In the genomic region with DNA sequence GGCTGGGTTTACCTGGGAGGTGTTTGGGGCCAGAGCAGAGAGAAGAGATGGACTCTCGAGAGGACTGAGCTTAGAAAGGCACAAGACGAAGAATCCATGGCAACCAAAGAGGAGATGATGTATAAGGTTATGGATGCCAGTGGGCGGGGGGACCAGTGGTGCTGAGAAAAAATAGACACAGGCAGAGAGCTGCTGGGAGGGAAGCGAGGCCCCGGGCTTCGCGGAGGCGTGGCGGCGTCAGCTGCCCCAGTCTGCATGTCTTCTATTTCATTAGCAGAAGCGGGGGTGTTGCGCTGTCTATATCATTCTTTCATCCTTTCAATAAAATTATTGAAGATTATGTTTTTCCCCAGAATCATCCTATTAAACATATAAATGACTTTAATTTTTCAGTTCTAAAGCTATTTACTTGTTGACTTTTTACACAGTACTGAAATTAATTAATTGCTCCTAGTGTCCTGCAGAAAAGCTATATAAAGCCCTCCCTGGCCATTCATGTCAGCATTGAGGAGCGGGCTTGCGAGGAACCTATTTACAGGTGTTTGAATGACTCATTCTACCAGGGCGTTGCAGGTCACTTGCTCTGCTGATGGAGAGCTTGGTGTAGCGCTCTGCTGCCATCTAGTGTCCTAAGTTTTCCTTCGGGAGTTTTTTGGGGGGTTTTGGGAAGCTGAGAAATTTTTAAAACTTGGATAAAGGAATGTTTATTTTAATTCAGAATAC, we compare ENCODE assay signal across 8 cellular contexts. TPM values are rescaled to one million over a fixed set of nuclear protein-coding genes. Genes with fewer than 3 reads are reported as not detected.
DNase-seq lines count a peak whose midpoint lies in the region; ATAC-seq and TF ChIP-seq lines count a peak whose summit lies in the region.

No MANE protein-coding gene starts in this region.

- peak; percentile 77 for DNase-seq in ACHN
- DNase-seq in HPDE6-E6E7 (ENCODE audit: extremely low spot score) = peak; percentile 88
- DNase-seq in OCI-M1 (lab: John Stamatoyannopoulos, UW) = peak; percentile 85
- DNase-seq in activated T-helper 1 cell treated with anti-CD3 and anti-CD28 coated beads, Interleukin-12 subunit alpha, Interleukin-12 subunit beta, Interleukin-2, Interleukin-4 antibody, amounts not matched to agents 30 ng/mL and 10 ng/mL and 1 ng/mL, durations not matched to agents 14 hours and 24 hours and 36 hours (ENCODE audit: low spot score) = peak; percentile 49
- DNase-seq in fibroblast of pulmonary artery (ENCODE audit: low read depth) = peak; percentile 68
- DNase-seq in occipital lobe (lab: John Stamatoyannopoulos, UW) = peak; percentile 34
- DNase-seq in transverse colon = peak; percentile 76

- H3K36me3 Mint-ChIP-seq in activated T-helper 1 cell treated with anti-CD3 and anti-CD28 coated beads, Interleukin-12 subunit alpha, Interleukin-12 subunit beta, Interleukin-2, Interleukin-4 antibody, amounts not matched to agents 30 ng/mL and 10 ng/mL and 1 ng/mL, durations not matched to agents 14 hours and 24 hours and 36 hours (ENCODE audit: low read depth) = no peaks in the 10 kb centered on the region

- no peaks in the 10 kb centered on the region for H3K9me3 ChIP-seq in transverse colon

- no peak for TF ChIP-seq POLR2A in transverse colon (IDR thresholded peaks at IDR 0.05)

- no peaks in the 10 kb centered on the region for H3K27me3 ChIP-seq in transverse colon

- TF ChIP-seq CTCF in fibroblast of pulmonary artery (IDR thresholded peaks at IDR 0.05; ENCODE audit: low read length, missing control alignments) (peak; percentile 74), transverse colon (IDR thresholded peaks at IDR 0.05) (peak; percentile 82 to 88 (median 87))

- H3K27ac Mint-ChIP-seq in activated T-helper 1 cell treated with anti-CD3 and anti-CD28 coated beads, Interleukin-12 subunit alpha, Interleukin-12 subunit beta, Interleukin-2, Interleukin-4 antibody, amounts not matched to agents 30 ng/mL and 10 ng/mL and 1 ng/mL, durations not matched to agents 14 hours and 24 hours and 36 hours = no peak overlapping the region

- no peaks in the 10 kb centered on the region for H3K4me1 Mint-ChIP-seq in activated T-helper 1 cell treated with anti-CD3 and anti-CD28 coated beads, Interleukin-12 subunit alpha, Interleukin-12 subunit beta, Interleukin-2, Interleukin-4 antibody, amounts not matched to agents 30 ng/mL and 10 ng/mL and 1 ng/mL, durations not matched to agents 14 hours and 24 hours and 36 hours (ENCODE audit: low read depth)

- intact Hi-C loops in activated T-helper 1 cell treated with anti-CD3 and anti-CD28 coated beads, Interleukin-12 subunit alpha, Interleukin-12 subunit beta, Interleukin-2, Interleukin-4 antibody, amounts not matched to agents 30 ng/mL and 10 ng/mL and 1 ng/mL, durations not matched to agents 14 hours and 24 hours and 36 hours (cut with micrococcal nuclease) = loop anchor here (1.0 to 10.0 kb wide), 5 partner anchors 36 to 294 kb away; partner anchors contain the start of genes ASNS and LMTK2
- intact Hi-C loops in transverse colon (cut with DNase I; ENCODE audit: low total_unique reads) = loop anchor here (5.0 kb wide), 2 partner anchors 61 to 146 kb away; partner anchors contain the start of gene LMTK2

- peak; percentile 74 for ATAC-seq in GM18499 (IDR thresholded peaks at IDR 0.05; ENCODE audit: insufficient read depth, unreplicated experiment)

- TF ChIP-seq EP300 in transverse colon (IDR thresholded peaks at IDR 0.05; ENCODE audit: low read depth) = no peak

- peaks cover 0 to 5% (median 0%) of the 10 kb centered on the region in 4 donors for H3K36me3 ChIP-seq in transverse colon

- in situ Hi-C loops in ACHN (cut with HindIII; ENCODE audit: low pct_ligation_motif_present, low pct_unique_long_range_greater_than_20kb, low sequenced_read_pairs) (loop anchor here (10.0 kb wide), 1 partner anchor 134 kb away; no protein-coding TSS in a partner anchor), transverse colon (cut with MboI; ENCODE audit: low pct_ligation_motif_present in 1 of 4, low pct_unique_long_range_greater_than_20kb in 1 of 4, low sequenced_read_pairs in 3 of 4) (loop anchor here in 2 of 4 donors (10.0 to 25.0 kb wide), 2 partner anchors 144 to 156 kb away; no protein-coding TSS in a partner anchor)

- 65 to 74% methylated on average over 13 to 17 of the region's 17 CpGs for WGBS in transverse colon (ENCODE audit: low coverage in 1 of 2), 2 donors

- no peaks in the 10 kb centered on the region for H3K9me3 Mint-ChIP-seq in activated T-helper 1 cell treated with anti-CD3 and anti-CD28 coated beads, Interleukin-12 subunit alpha, Interleukin-12 subunit beta, Interleukin-2, Interleukin-4 antibody, amounts not matched to agents 30 ng/mL and 10 ng/mL and 1 ng/mL, durations not matched to agents 14 hours and 24 hours and 36 hours

- H3K4me3 ChIP-seq in fibroblast of pulmonary artery (replicated peaks; ENCODE audit: low read depth, low read length) = no peak overlapping the region
- H3K4me3 ChIP-seq in transverse colon = no peak overlapping the region

- H3K4me3 Mint-ChIP-seq in activated T-helper 1 cell treated with anti-CD3 and anti-CD28 coated beads, Interleukin-12 subunit alpha, Interleukin-12 subunit beta, Interleukin-2, Interleukin-4 antibody, amounts not matched to agents 30 ng/mL and 10 ng/mL and 1 ng/mL, durations not matched to agents 14 hours and 24 hours and 36 hours = no peak overlapping the region

- peaks cover 0 to 31% (median 11%) of the 10 kb centered on the region in 4 donors for H3K4me1 ChIP-seq in transverse colon

- no peaks in the 10 kb centered on the region for H3K27me3 Mint-ChIP-seq in activated T-helper 1 cell treated with anti-CD3 and anti-CD28 coated beads, Interleukin-12 subunit alpha, Interleukin-12 subunit beta, Interleukin-2, Interleukin-4 antibody, amounts not matched to agents 30 ng/mL and 10 ng/mL and 1 ng/mL, durations not matched to agents 14 hours and 24 hours and 36 hours (ENCODE audit: insufficient read depth)

- H3K27ac ChIP-seq in transverse colon = no peak overlapping the region

RNA-seq across cellular contexts. Expression of gene BHLHA15, which starts 42.9 kb away (rescaled TPM):
- 0.57 and 0.73 TPM in 2 replicates for total RNA-seq in activated T-helper 1 cell treated with anti-CD3 and anti-CD28 coated beads, Interleukin-12 subunit alpha, Interleukin-12 subunit beta, Interleukin-2, Interleukin-4 antibody, amounts not matched to agents 30 ng/mL and 10 ng/mL and 1 ng/mL, durations not matched to agents 14 hours and 24 hours and 36 hours
- total RNA-seq in occipital lobe (10.0 TPM), transverse colon (1 to 10 TPM in 2 of 4 donors, not detected in 2; 2.0 to 7.3 TPM)

Comparison
In these comparisons a context has a peak if more than half of its experiments do, and no peak if none do; other contexts are left out.
1. DNase-seq: peak in every context shown above with its lines; median percentile 88 in HPDE6-E6E7; 85 in OCI-M1; 77 in ACHN; 76 in transverse colon; 68 in fibroblast of pulmonary artery; 49 in activated T-helper 1 cell treated with anti-CD3 and anti-CD28 coated beads, Interleukin-12 subunit alpha, Interleukin-12 subunit beta, Interleukin-2, Interleukin-4 antibody, amounts not matched to agents 30 ng/mL and 10 ng/mL and 1 ng/mL, durations not matched to agents 14 hours and 24 hours and 36 hours; 34 in occipital lobe.